ENCODE assay signal across 8 cellular contexts in the genomic region with DNA sequence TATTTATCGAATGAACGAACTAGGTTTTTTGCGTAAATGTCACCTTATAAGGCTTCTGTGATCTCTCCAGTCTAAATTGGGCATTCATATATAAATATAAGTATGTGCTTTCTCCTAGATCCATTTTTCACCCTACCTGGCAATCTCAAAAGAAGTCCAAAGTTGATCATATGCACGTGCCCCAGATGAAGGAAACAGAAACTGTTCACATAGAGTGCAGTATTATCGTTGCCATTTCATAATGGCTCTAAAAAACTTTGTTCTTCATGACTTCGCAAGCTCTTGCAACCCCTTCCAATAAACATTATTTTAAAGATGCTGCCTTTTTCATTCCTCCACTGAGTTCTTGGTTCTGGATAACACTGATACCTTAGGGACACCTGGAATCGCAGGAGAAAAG. TPM values are rescaled to one million over a fixed set of nuclear protein-coding genes. Genes with fewer than 3 reads are reported as not detected.
DNase-seq lines count a peak whose midpoint lies in the region; ATAC-seq and TF ChIP-seq lines count a peak whose summit lies in the region.

No MANE protein-coding gene starts in this region.

- no peaks in the 10 kb centered on the region for H3K36me3 ChIP-seq in right atrium auricular region

- H3K4me3 ChIP-seq in right atrium auricular region = peak overlapping the region; percentile 81 to 92
- peak overlapping the region; percentile 90 for H3K4me3 ChIP-seq in mononuclear cell (ENCODE audit: low read length)

- TF ChIP-seq CTCF in right atrium auricular region (IDR thresholded peaks at IDR 0.05) = no peak

- H3K36me3 Mint-ChIP-seq in central memory CD8-positive, alpha-beta T cell (ENCODE audit: insufficient read depth) = peaks cover 11% of the 10 kb centered on the region

- H3K4me1 Mint-ChIP-seq in central memory CD8-positive, alpha-beta T cell = peaks cover 37% of the 10 kb centered on the region

- intact Hi-C loops in cardiac septum (cut with DNase I) = loop anchor here (5.0 to 10.0 kb wide), 3 partner anchors 495 to 1213 kb away; a partner anchor contains a TSS

- peak overlapping the region; percentile 95 for H3K27ac Mint-ChIP-seq in central memory CD8-positive, alpha-beta T cell (ENCODE audit: low read depth)

- no peaks in the 10 kb centered on the region for H3K27me3 Mint-ChIP-seq in central memory CD8-positive, alpha-beta T cell

- peak overlapping the region; percentile 95 for H3K4me3 Mint-ChIP-seq in central memory CD8-positive, alpha-beta T cell

- H3K27me3 ChIP-seq in right atrium auricular region (no peaks in the 10 kb centered on the region), mononuclear cell (ENCODE audit: insufficient read depth, low read length) (no peaks in the 10 kb centered on the region)

- H3K9me3 ChIP-seq in right atrium auricular region = no peaks in the 10 kb centered on the region
- H3K9me3 ChIP-seq in mononuclear cell (ENCODE audit: low read depth, low read length) = no peaks in the 10 kb centered on the region

- in situ Hi-C loops in KBM-7 (cut with MboI; ENCODE audit: low pct_unique_long_range_greater_than_20kb, low sequenced_read_pairs) = no loop called here

- H3K4me1 ChIP-seq in right atrium auricular region (peaks cover 0 to 22% of the 10 kb centered on the region in 2 donors), mononuclear cell (ENCODE audit: insufficient read depth, low read length) (peaks cover 23% of the 10 kb centered on the region)

- DNase-seq in right atrium auricular region (ENCODE audit: low spot score) = no peak
- DNase-seq in cardiac septum (ENCODE audit: low spot score) = no peak
- no peak for DNase-seq in central memory CD8-positive, alpha-beta T cell (ENCODE audit: low spot score in 2 of 2)
- DNase-seq in epidermal melanocyte (ENCODE audit: insufficient read length, low spot score) = no peak
- DNase-seq in KBM-7 = no peak
- no peak for DNase-seq in NCI-H524 (lab: John Stamatoyannopoulos, UW)

- no peaks in the 10 kb centered on the region for H3K9me3 Mint-ChIP-seq in central memory CD8-positive, alpha-beta T cell

- no peak for ATAC-seq in central memory CD8-positive, alpha-beta T cell (replicated peaks; ENCODE audit: extremely low read depth, poor library complexity, severe bottlenecking)
- ATAC-seq in GM18861 (IDR thresholded peaks at IDR 0.05; ENCODE audit: unreplicated experiment) = no peak

- peak overlapping the region; percentile 80 to 87 for H3K27ac ChIP-seq in right atrium auricular region

RNA-seq across cellular contexts. Expression of a gene that starts 0.7 kb away (rescaled TPM):
- total RNA-seq in right atrium auricular region (10 to 100 TPM; 22.6 to 22.7 TPM), cardiac septum (19.3 TPM), mononuclear cell (21.4 TPM)

RNA-seq across cellular contexts. Expression of a gene that starts 0.8 kb away (rescaled TPM):
- total RNA-seq in right atrium auricular region = 1 to 10 TPM; 3.4 to 4.4 TPM
- total RNA-seq in cardiac septum = 4.8 TPM
- total RNA-seq in mononuclear cell = 4.6 TPM
